ENCODE assay signal across 1 cellular context in genomic region chr17:43010667-43011308, GRCh38.
TF ChIP-seq lines count a peak whose summit lies in the region.

No MANE protein-coding gene starts in this region.

TF ChIP-seq in HepG2, 621 proteins besides CTCF, POLR2A, EP300 and RAD21 (continued from another document and continues in another):
- TF ChIP-seq CSRNP1 (CRISPR knock-in tag; IDR thresholded peaks at IDR 0.05) (0 out of 2 replicates have a peak, but pooled peaks have one; percentile 9), ATF2 (CRISPR knock-in tag; IDR thresholded peaks at IDR 0.05) (peak; percentile 90), NFKBIZ (CRISPR knock-in tag; IDR thresholded peaks at IDR 0.05) (peak; percentile 59; the same call in 1 of the 2 replicates), HOMEZ (CRISPR knock-in tag; IDR thresholded peaks at IDR 0.05; ENCODE audit: low read depth) (peak; percentile 88; the same call in 1 of the 2 replicates), GLI4 (CRISPR knock-in tag; IDR thresholded peaks at IDR 0.05; ENCODE audit: borderline replicate concordance) (no peak), ZHX2 (IDR thresholded peaks at IDR 0.05; ENCODE audit: low read depth) (peak; percentile 73; the same call in 1 of the 2 replicates), ZHX2 (CRISPR knock-in tag; IDR thresholded peaks at IDR 0.05; ENCODE audit: borderline replicate concordance) (no peak), RXRB (CRISPR knock-in tag; IDR thresholded peaks at IDR 0.05; ENCODE audit: borderline replicate concordance) (peak; percentile 90), DRAP1 (CRISPR knock-in tag; IDR thresholded peaks at IDR 0.05) (peak; percentile 85), MAX (IDR thresholded peaks at IDR 0.05) (peak; percentile 73), ZNF543 (CRISPR knock-in tag; IDR thresholded peaks at IDR 0.05) (no peak), HMG20A (CRISPR knock-in tag; IDR thresholded peaks at IDR 0.05; ENCODE audit: borderline replicate concordance) (peak; percentile 94), JUN (CRISPR knock-in tag; IDR thresholded peaks at IDR 0.05) (0 out of 2 replicates have a peak, but pooled peaks have one; percentile 54), YEATS2 (CRISPR knock-in tag; IDR thresholded peaks at IDR 0.05; ENCODE audit: borderline replicate concordance) (peak; percentile 41; the same call in 1 of the 2 replicates), ZNF703 (CRISPR knock-in tag; IDR thresholded peaks at IDR 0.05; ENCODE audit: borderline replicate concordance) (no peak), MBNL3 (CRISPR knock-in tag; conservative IDR thresholded peaks at IDR 0.05) (no peak), ETV6 (CRISPR knock-in tag; conservative IDR thresholded peaks at IDR 0.05) (no peak), ZNF282 (IDR thresholded peaks at IDR 0.05; ENCODE audit: partially characterized antibody) (no peak), PHF5A (CRISPR knock-in tag; IDR thresholded peaks at IDR 0.05; ENCODE audit: low read depth, unreplicated experiment) (peak; percentile 79), ZNF792 (CRISPR knock-in tag; IDR thresholded peaks at IDR 0.05) (peak; percentile 81; the same call in 1 of the 2 replicates), CHD4 (IDR thresholded peaks at IDR 0.05; ENCODE audit: borderline replicate concordance, low read length) (peak; percentile 81; the same call in 1 of the 2 replicates), PATZ1 (CRISPR knock-in tag; IDR thresholded peaks at IDR 0.05) (peak; percentile 82), ERF (CRISPR knock-in tag; IDR thresholded peaks at IDR 0.05) (peak; percentile 21; the same call in 1 of the 2 replicates), ZNF33A (CRISPR knock-in tag; IDR thresholded peaks at IDR 0.05; ENCODE audit: borderline replicate concordance) (peak; percentile 84; the same call in 1 of the 2 replicates), HMGXB4 (CRISPR knock-in tag; IDR thresholded peaks at IDR 0.05; ENCODE audit: borderline replicate concordance in 1 of 2, low read depth in 1 of 2) (peak in 1 of 2 experiments; percentile 55; a peak in 1 of 4 replicates), ZNF451 (CRISPR knock-in tag; IDR thresholded peaks at IDR 0.05) (peak; percentile 50; the same call in 1 of the 2 replicates), NR2F2 (IDR thresholded peaks at IDR 0.05; ENCODE audit: borderline replicate concordance, low read depth) (peak; percentile 79; the same call in 1 of the 2 replicates), ZNF12 (CRISPR knock-in tag; IDR thresholded peaks at IDR 0.05) (0 out of 2 replicates have a peak, but pooled peaks have one; percentile 30), ARNTL (CRISPR knock-in tag; IDR thresholded peaks at IDR 0.05) (0 out of 2 replicates have a peak, but pooled peaks have one; percentile 41), TFDP2 (CRISPR knock-in tag; IDR thresholded peaks at IDR 0.05) (no peak), NFE2L2 (IDR thresholded peaks at IDR 0.05; ENCODE audit: low read length) (no peak), ZNF574 (CRISPR knock-in tag; IDR thresholded peaks at IDR 0.05) (peak; percentile 17; the same call in 1 of the 2 replicates), HOXA3 (CRISPR knock-in tag; IDR thresholded peaks at IDR 0.05) (peak; percentile 91), KLF6 (CRISPR knock-in tag; IDR thresholded peaks at IDR 0.05) (no peak)
